In genomic region chr7:23247602-23248335, GRCh38 we compare ENCODE assay signal across 9 cellular contexts. TPM values are rescaled to one million over a fixed set of nuclear protein-coding genes. Genes with fewer than 3 reads are reported as not detected.
DNase-seq lines count a peak whose midpoint lies in the region; ATAC-seq and TF ChIP-seq lines count a peak whose summit lies in the region.
"Had no signal": no experiment of that assay in that cellular context is flagged by ENCODE, and none has a peak within 500 bp of the region (broad histone marks: within the 10 kb centered on the region; RNA-seq: fewer than 3 reads in every experiment).

No MANE protein-coding gene starts in this region.

- intact Hi-C loops in breast epithelium (cut with DNase I; ENCODE audit: low total_unique reads) (no loop called here), MCF 10A (cut with micrococcal nuclease) (no loop called here), vagina (cut with DNase I) (no loop called here)

- H3K27ac ChIP-seq in breast epithelium (peak overlapping the region; percentile 80 to 95), mesendoderm (ENCODE audit: low read depth, low read length) (no peak overlapping the region), vagina (peak overlapping the region; percentile 90)
- H3K27ac ChIP-seq: VCaP had no signal

- no peaks in the 10 kb centered on the region for H3K79me2 ChIP-seq in mesendoderm (ENCODE audit: control insufficient read depth, insufficient read depth, low read length)

- H3K9me3 ChIP-seq in breast epithelium (no peaks in the 10 kb centered on the region), vagina (no peaks in the 10 kb centered on the region)

- no peak overlapping the region for H4K8ac ChIP-seq in mesendoderm (ENCODE audit: low read depth, low read length)

- H3K4me3 ChIP-seq in breast epithelium = peak overlapping the region; percentile 55 to 74 (median 70)
- H3K4me3 ChIP-seq in mesendoderm (ENCODE audit: low read length) = no peak overlapping the region
- peak overlapping the region; percentile 49 to 63 for H3K4me3 ChIP-seq in vagina

- DNase-seq in breast epithelium (ENCODE audit: low spot score in 2 of 2) (no peak), MCF 10A (ENCODE audit: unreplicated experiment) (no peak), dermis blood vessel endothelial cell (peak; percentile 20), mesendoderm (peak; percentile 16), vagina (ENCODE audit: extremely low spot score in 2 of 2) (no peak), NCI-H526 (lab: John Stamatoyannopoulos, UW) (no peak)

- H3K9me3 Mint-ChIP-seq in MCF 10A (ENCODE audit: unreplicated experiment) = peaks cover 17% of the 10 kb centered on the region

- no peaks in the 10 kb centered on the region for H3K36me3 Mint-ChIP-seq in MCF 10A (ENCODE audit: insufficient read depth, unreplicated experiment)

- no CpG with 5 or more reads among the region's 53 CpGs for WGBS in mesendoderm (ENCODE audit: extremely low coverage, insufficient coverage, low lambda C conversion rate)

- no peak overlapping the region for H3K4me3 Mint-ChIP-seq in MCF 10A (ENCODE audit: unreplicated experiment)

- TF ChIP-seq POLR2A in breast epithelium (IDR thresholded peaks at IDR 0.05) = no peak
- no peak for TF ChIP-seq POLR2A in vagina (IDR thresholded peaks at IDR 0.05)

- H3K9ac ChIP-seq in mesendoderm (ENCODE audit: low read length) = peak overlapping the region; percentile 10

- H3K27me3 ChIP-seq in breast epithelium (no peaks in the 10 kb centered on the region), mesendoderm (ENCODE audit: insufficient read depth, low read length, poor library complexity) (no peaks in the 10 kb centered on the region), vagina (no peaks in the 10 kb centered on the region)

- no peaks in the 10 kb centered on the region for H3K79me1 ChIP-seq in mesendoderm (ENCODE audit: low read length)

- H4K5ac ChIP-seq in mesendoderm (ENCODE audit: low read length) = no peak overlapping the region

- no peak overlapping the region for H3K18ac ChIP-seq in mesendoderm (ENCODE audit: low read length)

- no peak overlapping the region for H3K4ac ChIP-seq in mesendoderm (ENCODE audit: low read depth, low read length)

- H3K4me1 Mint-ChIP-seq in MCF 10A (ENCODE audit: insufficient read depth, unreplicated experiment) = peaks cover 13% of the 10 kb centered on the region

- H3K36me3 ChIP-seq in breast epithelium = no peaks in the 10 kb centered on the region
- H3K36me3 ChIP-seq in mesendoderm (ENCODE audit: control insufficient read depth, insufficient read depth, low read length) = no peaks in the 10 kb centered on the region
- H3K36me3 ChIP-seq in vagina = peaks cover 0 to 5% of the 10 kb centered on the region in 2 donors

- no peak overlapping the region for H3K27ac Mint-ChIP-seq in MCF 10A (ENCODE audit: low read depth, unreplicated experiment)

- H2AK5ac ChIP-seq in mesendoderm (ENCODE audit: low read length) = no peak overlapping the region

- H2BK120ac ChIP-seq in mesendoderm (ENCODE audit: low read depth, low read length) = no peak overlapping the region

- no peak overlapping the region for H3K23ac ChIP-seq in mesendoderm (ENCODE audit: low read length)

- POLR2A ChIA-PET in MCF 10A (lab: Yijun Ruan, JAX) = interaction anchor here (1.0 to 2.8 kb wide), 4 partner anchors 10 to 66 kb away, joined by 3 to 12 read pairs (median 4); partner anchors contain the start of gene NUP42

- H2BK5ac ChIP-seq in mesendoderm (ENCODE audit: low read length) = no peak overlapping the region

- TF ChIP-seq CTCF in breast epithelium (IDR thresholded peaks at IDR 0.05) (no peak), MCF 10A (IDR thresholded peaks at IDR 0.05; ENCODE audit: unreplicated experiment) (no peak), vagina (IDR thresholded peaks at IDR 0.05) (no peak)

- ATAC-seq in HG02870 (IDR thresholded peaks at IDR 0.05; ENCODE audit: unreplicated experiment) (no peak), HG03196 (IDR thresholded peaks at IDR 0.05; ENCODE audit: unreplicated experiment) (no peak)

- CTCF ChIA-PET in MCF 10A (lab: Yijun Ruan, JAX) = interaction anchor here (0.8 to 1.6 kb wide), 3 partner anchors 16 to 67 kb away, joined by 3 to 5 read pairs (median 3); no protein-coding TSS in a partner anchor

- H3K56ac ChIP-seq in mesendoderm (ENCODE audit: low read length) = peak overlapping the region; percentile 59

- H3K4me1 ChIP-seq in breast epithelium (peaks cover 5% of the 10 kb centered on the region in 2 donors), mesendoderm (ENCODE audit: control insufficient read depth, low read depth, low read length) (no peaks in the 10 kb centered on the region), vagina (peaks cover 34% of the 10 kb centered on the region)

- H3K4me2 ChIP-seq in mesendoderm (ENCODE audit: low read length) = peak overlapping the region; percentile 37

- BruUV-seq in MCF 10A (replicated peaks; lab: Mats Ljungman, UMichigan) = no TSS peak

- H2BK15ac ChIP-seq in mesendoderm (replicated peaks; ENCODE audit: low read depth) = no peak overlapping the region

- H3K27me3 Mint-ChIP-seq in MCF 10A (ENCODE audit: insufficient read depth, unreplicated experiment) = no peaks in the 10 kb centered on the region

RNA-seq across cellular contexts. Expression of gene GPNMB, which starts 1.2 kb away (rescaled TPM):
- total RNA-seq in breast epithelium (100 to 1,000 TPM in 2 of 3 donors, 10 to 100 TPM in 1; 86.9 to 460 (median 335) TPM), MCF 10A (2022) (1.1 and 1.6 TPM in 2 replicates), dermis blood vessel endothelial cell (0.65 and 0.68 TPM in 2 replicates), vagina (113 TPM)
- 1.2 TPM for polyA plus RNA-seq in mesendoderm (2013, experiment 1 of 2)
- polyA plus RNA-seq in mesendoderm (2013, experiment 2 of 2) = 1.3 TPM

RNA-seq across cellular contexts. Expression of gene MALSU1, which starts 51.4 kb away (rescaled TPM):
- 10 to 100 TPM; 40.3 to 48.4 (median 45.0) TPM for total RNA-seq in breast epithelium
- 64.8 and 78.3 TPM in 2 replicates for total RNA-seq in MCF 10A (2022)
- total RNA-seq in dermis blood vessel endothelial cell = 57.7 and 72.7 TPM in 2 replicates
- polyA plus RNA-seq in mesendoderm (2013, experiment 1 of 2) = 95.1 TPM
- 93.0 TPM for polyA plus RNA-seq in mesendoderm (2013, experiment 2 of 2)
- total RNA-seq in vagina = 56.7 TPM

Comparison
In these comparisons a context has a peak if more than half of its experiments do, and no peak if none do; other contexts are left out.
1. RNA of gene GPNMB, which starts 1.2 kb away (total RNA-seq): 86.9 to 460 TPM in breast epithelium and 113 TPM in vagina (single experiment); 1.1 to 1.6 TPM in MCF 10A and 0.65 to 0.68 TPM in dermis blood vessel endothelial cell; every median in the first group is over 10 times any median in the second.
2. DNase-seq: peak in dermis blood vessel endothelial cell (single experiment) and mesendoderm (single experiment); none in breast epithelium (0 of 2), MCF 10A (single experiment), vagina (0 of 2) and NCI-H526 (0 of 2).